In genomic region chr7:88396295-88396947, GRCh38 we compare ENCODE assay signal across 10 cellular contexts.
DNase-seq lines count a peak whose midpoint lies in the region; ATAC-seq and TF ChIP-seq lines count a peak whose summit lies in the region.
"Had no signal": no experiment of that assay in that cellular context is flagged by ENCODE, and none has a peak within 500 bp of the region (broad histone marks: within the 10 kb centered on the region; RNA-seq: fewer than 3 reads in every experiment).

No MANE protein-coding gene starts in this region.

- no peak overlapping the region for H3K4me3 ChIP-seq in GM06990 (replicated peaks; ENCODE audit: low read depth, low read length)
- no peak overlapping the region for H3K4me3 ChIP-seq in neuronal stem cell (ENCODE audit: low read length in 2 of 2)
- H3K4me3 ChIP-seq: left lung had no signal

- no peak overlapping the region for H3K27ac ChIP-seq in neuronal stem cell (replicated peaks; ENCODE audit: low read length)

- H3K9ac ChIP-seq in neuronal stem cell (ENCODE audit: low read depth, low read length, poor library complexity), result no peak overlapping the region

- no peak overlapping the region for H3K14ac ChIP-seq in neuronal stem cell (ENCODE audit: low read length)

- no peaks in the 10 kb centered on the region for H3K36me3 ChIP-seq in GM06990 (ENCODE audit: control insufficient read depth, insufficient read depth, low read length)
- no peaks in the 10 kb centered on the region for H3K36me3 ChIP-seq in neuronal stem cell (replicated peaks in 1 of 2; ENCODE audit: control insufficient read depth in 2 of 2, insufficient read depth in 2 of 2, low read length in 2 of 2)
- H3K36me3 ChIP-seq: left lung had no signal

- H3K18ac ChIP-seq in neuronal stem cell (ENCODE audit: low read length), result no peak overlapping the region

- H4K91ac ChIP-seq in neuronal stem cell (ENCODE audit: low read depth, low read length, poor library complexity), result no peak overlapping the region

- no peaks in the 10 kb centered on the region for H3K79me1 ChIP-seq in neuronal stem cell (ENCODE audit: low read depth, low read length)

- no peaks in the 10 kb centered on the region for H3K27me3 ChIP-seq in GM06990 (replicated peaks; ENCODE audit: control insufficient read depth, insufficient read depth, low read length)
- no peaks in the 10 kb centered on the region for H3K27me3 ChIP-seq in neuronal stem cell (ENCODE audit: control insufficient read depth in 3 of 3, insufficient read depth in 3 of 3, low read depth in 1 of 3, low read length in 3 of 3)
- H3K27me3 ChIP-seq: left lung had no signal

- no peak overlapping the region for H3K4ac ChIP-seq in neuronal stem cell (ENCODE audit: low read length)

- no peak overlapping the region for H2AFZ ChIP-seq in neuronal stem cell (ENCODE audit: low read length)

- H2BK120ac ChIP-seq in neuronal stem cell (ENCODE audit: low read depth, low read length), result no peak overlapping the region

- DNase-seq in GM06990 (ENCODE audit: extremely low read depth, insufficient read length) (peak; percentile 24), neuronal stem cell (ENCODE audit: low spot score) (no peak), posterior vena cava (ENCODE audit: low spot score) (no peak), NCI-H1694 (lab: John Stamatoyannopoulos, UW) (no peak)
- no peak for DNase-seq in activated CD4-positive, alpha-beta T cell treated with anti-CD3 and anti-CD28 coated beads for 48 hours
- DNase-seq: left lung had no signal

- intact Hi-C loops in posterior vena cava (cut with DNase I), result no loop called here

- no peak overlapping the region for H3K4me2 ChIP-seq in neuronal stem cell (ENCODE audit: insufficient read depth, low read length, poor library complexity, severe bottlenecking)

- H2AK5ac ChIP-seq in neuronal stem cell (ENCODE audit: low read depth, low read length), result no peak overlapping the region

- ATAC-seq in GM19328 (IDR thresholded peaks at IDR 0.05; ENCODE audit: unreplicated experiment), result peak; percentile 48
- ATAC-seq in HG02798 (IDR thresholded peaks at IDR 0.05; ENCODE audit: poor library complexity, unreplicated experiment), result peak; percentile 75
- ATAC-seq in HG03565 (IDR thresholded peaks at IDR 0.05; ENCODE audit: unreplicated experiment), result peak; percentile 66
- ATAC-seq: HepG2, left lung had no signal

- H3K9me3 ChIP-seq in neuronal stem cell (replicated peaks in 1 of 2; ENCODE audit: control insufficient read depth in 2 of 2, insufficient read depth in 1 of 2, low read depth in 1 of 2, low read length in 2 of 2), result no peaks in the 10 kb centered on the region
- H3K9me3 ChIP-seq: left lung had no signal

- no peak overlapping the region for H2BK5ac ChIP-seq in neuronal stem cell (ENCODE audit: low read length)

- no peak overlapping the region for H4K8ac ChIP-seq in neuronal stem cell (ENCODE audit: low read depth, low read length)

- WGBS in neuronal stem cell (ENCODE audit: extremely low coverage in 2 of 2, insufficient read length in 2 of 2, insufficient replicate concordance in 1 of 2), 2 donors, result no CpG with 5 or more reads among the region's 2 CpGs

- no peak overlapping the region for H2BK12ac ChIP-seq in neuronal stem cell (ENCODE audit: low read length)

- no peaks in the 10 kb centered on the region for H3K4me1 ChIP-seq in neuronal stem cell (ENCODE audit: control insufficient read depth in 2 of 2, insufficient read depth in 1 of 2, low read depth in 1 of 2, low read length in 2 of 2)

- no peak overlapping the region for H2BK15ac ChIP-seq in neuronal stem cell (ENCODE audit: low read length)

- no peak for TF ChIP-seq CTCF in GM06990 (IDR thresholded peaks at IDR 0.05; ENCODE audit: insufficient read depth, low read length, poor library complexity, severe bottlenecking)

- H3K23ac ChIP-seq in neuronal stem cell (ENCODE audit: low read depth, low read length, poor library complexity), result no peak overlapping the region
